In the genomic region with DNA sequence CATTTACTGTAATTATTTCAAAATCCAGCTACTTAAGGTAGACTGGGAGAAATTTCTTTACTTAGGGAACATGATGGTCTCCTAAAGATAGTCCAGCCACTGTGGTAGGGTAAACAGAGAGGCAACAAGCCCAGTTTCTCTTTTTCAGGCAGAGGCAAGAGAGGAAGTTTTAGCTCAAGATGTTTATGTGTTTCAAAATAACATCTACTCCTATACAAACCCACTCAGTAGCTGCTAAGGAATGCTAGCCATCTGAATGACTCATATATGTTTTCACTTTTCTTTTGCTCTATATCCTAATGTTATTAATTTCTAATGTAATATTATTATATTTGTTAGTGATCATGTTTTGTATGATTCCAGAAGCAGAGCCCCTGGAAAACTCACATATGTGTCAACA, we compare ENCODE assay signal across 17 cellular contexts.
A peak's percentile ranks its signal among the peaks of the same experiment; 100 is the strongest.
DNase-seq lines count a peak whose midpoint lies in the region; ATAC-seq, FAIRE-seq and TF ChIP-seq lines count a peak whose summit lies in the region.
"Had no signal": no experiment of that assay in that cellular context is flagged by ENCODE, and none has a peak within 500 bp of the region (broad histone marks: within the 10 kb centered on the region; RNA-seq: fewer than 3 reads in every experiment).

No MANE protein-coding gene starts in this region.

- H3K27me3 Mint-ChIP-seq in astrocyte (ENCODE audit: low read depth, unreplicated experiment): no peaks in the 10 kb centered on the region

- H3K27ac ChIP-seq in ACC112 (ENCODE audit: low read depth, low read length) (peak overlapping the region; percentile 64), astrocyte (ENCODE audit: low read depth, low read length) (peak overlapping the region; percentile 56), foreskin keratinocyte (no peak overlapping the region)
- H3K27ac ChIP-seq: A549, lower lobe of right lung, VCaP had no signal

- ATAC-seq in foreskin keratinocyte: peak; percentile 94
- ATAC-seq: A549, lower lobe of right lung, natural killer cell had no signal

- no peaks in the 10 kb centered on the region for H4K20me1 ChIP-seq in astrocyte (ENCODE audit: insufficient read depth, low read length)

- peaks cover 41% of the 10 kb centered on the region for H3K4me1 Mint-ChIP-seq in astrocyte (ENCODE audit: low read depth, unreplicated experiment)
- H3K4me1 Mint-ChIP-seq: natural killer cell had no signal

- H3K4me3 ChIP-seq in ACC112 (ENCODE audit: low read depth, low read length): no peak overlapping the region
- H3K4me3 ChIP-seq in astrocyte (ENCODE audit: insufficient read depth, low read depth, low read length): no peak overlapping the region
- H3K4me3 ChIP-seq: A549, lower lobe of right lung had no signal

- DNase-seq in HTR-8/SVneo (ENCODE audit: insufficient read length, low spot score): peak; percentile 15
- DNase-seq in astrocyte (ENCODE audit: low read depth): peak; percentile 60
- peak in 1 of 2 donors; percentile 39 for DNase-seq in foreskin keratinocyte
- DNase-seq in cerebellar nuclear complex (lab: John Stamatoyannopoulos, UW): no peak
- DNase-seq in SHP77 treated with DMSO at 0.1 percent for 48 hours (lab: John Stamatoyannopoulos, UW): no peak
- no peak for DNase-seq in NOMO-1 treated with dmso at 0.1 percent for 144 hours (lab: John Stamatoyannopoulos, UW; ENCODE audit: unreplicated experiment)
- DNase-seq in globus pallidus (ENCODE audit: low spot score): no peak
- DNase-seq: activated effector memory CD4-positive, alpha-beta T cell treated with anti-CD3 and anti-CD28 coated beads, Interleukin-2, amount 50 U/mL, for 16 hours; anterior cingulate cortex; lower lobe of right lung; natural killer cell; NCI-H1092 treated with DMSO at 0.1 percent for 48 hours; stimulated activated CD4-positive, alpha-beta T cell treated with anti-CD3 and anti-CD28 coated beads, Interleukin-1b, Interleukin-23, amount 100 ng/mL, for 48 hours had no signal

- H3K4me2 ChIP-seq in astrocyte (ENCODE audit: low read length): peak overlapping the region; percentile 64
- H3K4me2 ChIP-seq: A549 had no signal

- TF ChIP-seq CTCF in astrocyte (IDR thresholded peaks at IDR 0.05; ENCODE audit: insufficient read depth, low read depth, low read length) (no peak), foreskin keratinocyte (conservative IDR thresholded peaks at IDR 0.05) (no peak)

- H3K27me3 ChIP-seq in ACC112 (ENCODE audit: insufficient read depth, low read length) (no peaks in the 10 kb centered on the region), astrocyte (ENCODE audit: insufficient read depth, low read length) (no peaks in the 10 kb centered on the region), foreskin keratinocyte (no peaks in the 10 kb centered on the region)

- peak overlapping the region; percentile 94 for H3K27ac Mint-ChIP-seq in astrocyte (ENCODE audit: unreplicated experiment)
- H3K27ac Mint-ChIP-seq: natural killer cell had no signal

- no peaks in the 10 kb centered on the region for H3K36me3 ChIP-seq in ACC112 (ENCODE audit: insufficient read depth, low read length)
- no peaks in the 10 kb centered on the region for H3K36me3 ChIP-seq in astrocyte (ENCODE audit: insufficient read depth, low read length)
- H3K36me3 ChIP-seq: lower lobe of right lung had no signal

- no peaks in the 10 kb centered on the region for H3K79me2 ChIP-seq in ACC112 (ENCODE audit: control insufficient read depth, insufficient read depth, low read length, unreplicated experiment)
- H3K79me2 ChIP-seq in astrocyte (ENCODE audit: insufficient read depth, low read length): no peaks in the 10 kb centered on the region

- no peaks in the 10 kb centered on the region for H3K9me3 ChIP-seq in astrocyte (ENCODE audit: insufficient read depth, low read depth, low read length)
- H3K9me3 ChIP-seq: A549, lower lobe of right lung had no signal

- no peak overlapping the region for H3K4me3 Mint-ChIP-seq in astrocyte (ENCODE audit: unreplicated experiment)
- H3K4me3 Mint-ChIP-seq: natural killer cell had no signal

- peak overlapping the region; percentile 85 for H2AFZ ChIP-seq in ACC112 (ENCODE audit: low read length, unreplicated experiment)
- H2AFZ ChIP-seq in astrocyte (ENCODE audit: low read depth, low read length): no peak overlapping the region

- H3K36me3 Mint-ChIP-seq in astrocyte (ENCODE audit: low read depth, unreplicated experiment): no peaks in the 10 kb centered on the region

- H3K9me3 Mint-ChIP-seq in astrocyte (ENCODE audit: unreplicated experiment): no peaks in the 10 kb centered on the region

- H3K4me1 ChIP-seq in ACC112 (ENCODE audit: control insufficient read depth, insufficient read depth, low read length, unreplicated experiment) (peaks cover 24% of the 10 kb centered on the region), astrocyte (ENCODE audit: insufficient read depth, low read length) (peaks cover 23% of the 10 kb centered on the region), foreskin keratinocyte (peaks cover 6% of the 10 kb centered on the region)
- H3K4me1 ChIP-seq: lower lobe of right lung had no signal

- no peak for FAIRE-seq in HTR-8/SVneo (lab: Jason Lieb, UNC)
- FAIRE-seq in astrocyte (lab: Jason Lieb, UNC): no peak
- FAIRE-seq: GM18507 had no signal

- peak overlapping the region; percentile 42 for H3K9ac ChIP-seq in astrocyte (ENCODE audit: low read length)

Comparison
In these comparisons a context has a peak if more than half of its experiments do, and no peak if none do; other contexts are left out.
1. DNase-seq: peak in HTR-8/SVneo (single experiment) and astrocyte (single experiment); none in cerebellar nuclear complex (0 of 2), SHP77 treated with DMSO at 0.1 percent for 48 hours (single experiment), NOMO-1 treated with dmso at 0.1 percent for 144 hours (single experiment) and globus pallidus (single experiment).